10 cellular contexts compared by ENCODE assay signal in genomic region chr16:23296994-23297393, GRCh38. TPM values are rescaled to one million over a fixed set of nuclear protein-coding genes. Genes with fewer than 3 reads are reported as not detected.
DNase-seq lines count a peak whose midpoint lies in the region; ATAC-seq, FAIRE-seq and TF ChIP-seq lines count a peak whose summit lies in the region.
"Had no signal": no experiment of that assay in that cellular context is flagged by ENCODE, and none has a peak within 500 bp of the region (broad histone marks: within the 10 kb centered on the region; RNA-seq: fewer than 3 reads in every experiment).

No MANE protein-coding gene starts in this region.

- H3K27ac ChIP-seq in PC-9: peak overlapping the region; percentile 42
- H3K27ac ChIP-seq: heart right ventricle had no signal

- H3K4me1 ChIP-seq in PC-9 (replicated peaks; ENCODE audit: insufficient read depth): peaks cover 42% of the 10 kb centered on the region

- no peaks in the 10 kb centered on the region for H3K9me3 ChIP-seq in PC-9 (ENCODE audit: insufficient read depth, low read depth)
- H3K9me3 ChIP-seq: heart right ventricle had no signal

- TF ChIP-seq CTCF in PC-9 (conservative IDR thresholded peaks at IDR 0.05): peak; percentile 55; the same call in 1 of the 2 replicates

- H2AFZ ChIP-seq in PC-9: 0 out of 2 replicates have a peak overlapping the region, but pooled peaks have one; percentile 45

- intact Hi-C loops in PC-9 (cut with micrococcal nuclease; ENCODE audit: unreplicated experiment): loop anchor here (10.0 kb wide), 1 partner anchor 138 kb away; no protein-coding TSS in a partner anchor

- DNase-seq in D341Med (ENCODE audit: low spot score) (peak; percentile 75), GM12892 (ENCODE audit: insufficient read length) (peak; percentile 37), PC-9 (peak; percentile 29 to 86), iPS-NIHi11 (ENCODE audit: low spot score) (peak; percentile 76), GF-D8 (lab: John Stamatoyannopoulos, UW) (no peak)
- DNase-seq: heart right ventricle had no signal

- H3K79me2 ChIP-seq in PC-9 (ENCODE audit: low read depth): no peaks in the 10 kb centered on the region

- H3K36me3 ChIP-seq in PC-9 (ENCODE audit: low read depth): no peaks in the 10 kb centered on the region
- H3K36me3 ChIP-seq: heart right ventricle had no signal

- FAIRE-seq in GM12892 (lab: Jason Lieb, UNC): no peak

- CTCF ChIA-PET in PC-9 (lab: Charles Lee): no interaction called here

- no peak for TF ChIP-seq POLR2A in GM12892 (IDR thresholded peaks at IDR 0.05; ENCODE audit: low read depth, low read length)

- no TSS peak for BruUV-seq in PC-9 (replicated peaks; lab: Mats Ljungman, UMichigan)

- POLR2A ChIA-PET in PC-9 (lab: Charles Lee; ENCODE audit: unreplicated experiment): no interaction called here

- no peak for ATAC-seq in GM19351 (IDR thresholded peaks at IDR 0.05; ENCODE audit: unreplicated experiment)
- no peak for ATAC-seq in GM19467 (IDR thresholded peaks at IDR 0.05; ENCODE audit: unreplicated experiment)
- no peak for ATAC-seq in GM18873 (IDR thresholded peaks at IDR 0.05; ENCODE audit: low FRiP score, unreplicated experiment)
- ATAC-seq: heart right ventricle had no signal

- no peaks in the 10 kb centered on the region for H3K9me2 ChIP-seq in PC-9 (ENCODE audit: insufficient read depth)

- 0 out of 2 replicates have a peak overlapping the region, but pooled peaks have one; percentile 13 for H3K4me3 ChIP-seq in PC-9
- H3K4me3 ChIP-seq: heart right ventricle had no signal

- no peaks in the 10 kb centered on the region for H4K20me1 ChIP-seq in PC-9 (ENCODE audit: insufficient read depth)

- H3K4me2 ChIP-seq in PC-9: peak overlapping the region; percentile 54

- peaks cover 25% of the 10 kb centered on the region for H3F3A ChIP-seq in PC-9 (ENCODE audit: insufficient read depth, low read depth)

- H3K27me3 ChIP-seq in PC-9 (ENCODE audit: insufficient read depth, low read depth): no peaks in the 10 kb centered on the region

RNA-seq across cellular contexts. Expression of gene SCNN1B, which starts 5.1 kb away (rescaled TPM):
- polyA plus RNA-seq in GM12892 (2012; ENCODE audit: missing spikeins): 1.3 TPM
- total RNA-seq in PC-9 (2021): 0.57 and 0.60 TPM in 2 replicates
- total RNA-seq: renal cortical epithelial cell had no signal
